ENCODE assay signal across 8 cellular contexts in the genomic region with DNA sequence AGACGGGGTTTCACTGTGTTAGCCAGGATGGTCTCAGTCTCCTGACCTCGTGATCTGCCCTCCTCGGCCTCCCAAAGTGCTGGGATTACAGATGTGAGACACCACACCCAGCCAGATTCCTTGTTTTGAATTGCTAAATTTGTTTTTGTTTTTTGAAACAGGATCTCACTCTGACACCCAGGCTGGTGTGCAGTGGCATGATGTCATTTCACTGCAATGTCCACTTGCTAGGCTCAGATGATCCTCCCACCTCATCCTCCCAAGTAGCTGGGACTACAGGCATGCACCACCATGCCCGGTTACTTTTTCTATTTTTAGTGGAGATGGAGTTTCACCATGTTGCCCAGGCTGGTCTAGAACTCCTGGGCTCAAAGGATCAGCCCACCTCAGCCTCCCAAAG. TPM values are rescaled to one million over a fixed set of nuclear protein-coding genes. Genes with fewer than 3 reads are reported as not detected.
"Had no signal": no experiment of that assay in that cellular context is flagged by ENCODE, and none has a peak within 500 bp of the region (broad histone marks: within the 10 kb centered on the region; RNA-seq: fewer than 3 reads in every experiment).

No MANE protein-coding gene starts in this region.

RNA-seq across cellular contexts. Expression of gene OGN, which starts 6.8 kb away (rescaled TPM):
- total RNA-seq: activated B cell treated with CpG ODN at 0.5 μM for 24 hours; activated CD4-positive, alpha-beta T cell treated with anti-CD3 and anti-CD28 coated beads, Interleukin-2, amount 10 ng/mL, durations not matched to agents 24 days and 14 days; activated CD8-positive, alpha-beta memory T cell treated with anti-CD3 and anti-CD28 coated beads, Interleukin-2, amount 10 ng/mL, durations not matched to agents 7 days and 5 days; activated T-helper 1 cell treated with anti-CD3 and anti-CD28 coated beads, Interleukin-12 subunit alpha, Interleukin-12 subunit beta, Interleukin-2, Interleukin-4 antibody, amounts not matched to agents 30 ng/mL and 10 ng/mL and 1 ng/mL, durations not matched to agents 14 hours and 24 hours and 36 hours; bronchial epithelial cell; OCI-LY7; RPMI7951 had no signal

RNA-seq across cellular contexts. Expression of gene OMD, which starts 13.1 kb away (rescaled TPM):
- total RNA-seq: activated B cell treated with CpG ODN at 0.5 μM for 24 hours; activated CD4-positive, alpha-beta T cell treated with anti-CD3 and anti-CD28 coated beads, Interleukin-2, amount 10 ng/mL, durations not matched to agents 24 days and 14 days; activated CD8-positive, alpha-beta memory T cell treated with anti-CD3 and anti-CD28 coated beads, Interleukin-2, amount 10 ng/mL, durations not matched to agents 7 days and 5 days; activated T-helper 1 cell treated with anti-CD3 and anti-CD28 coated beads, Interleukin-12 subunit alpha, Interleukin-12 subunit beta, Interleukin-2, Interleukin-4 antibody, amounts not matched to agents 30 ng/mL and 10 ng/mL and 1 ng/mL, durations not matched to agents 14 hours and 24 hours and 36 hours; bronchial epithelial cell; OCI-LY7; RPMI7951; T-cell had no signal
